ENCODE assay signal across 15 cellular contexts in genomic region chr2:113126845-113127645, GRCh38. TPM values are rescaled to one million over a fixed set of nuclear protein-coding genes. Genes with fewer than 3 reads are reported as not detected.
A peak's percentile ranks its signal among the peaks of the same experiment; 100 is the strongest.
DNase-seq lines count a peak whose midpoint lies in the region; ATAC-seq and TF ChIP-seq lines count a peak whose summit lies in the region.
"Had no signal": no experiment of that assay in that cellular context is flagged by ENCODE, and none has a peak within 500 bp of the region (broad histone marks: within the 10 kb centered on the region; RNA-seq: fewer than 3 reads in every experiment).

Gene IL1RN, plus strand, starts transcription at chr2:113127598. Its CDS starts 27 bp downstream, at chr2:113127625.

- H3K36me3 ChIP-seq in BLaER1 treated with 17β-estradiol and CSF1 and Interleukin-3, amounts not matched to agents 10 nM and 100 nM: peaks cover 0 to 42% (median 0%) of the 10 kb centered on the region in 11 experiments; a peak in 8 of 22 replicates
- no peaks in the 10 kb centered on the region for H3K36me3 ChIP-seq in OCI-LY1 (ENCODE audit: insufficient read depth, low read length)
- no peaks in the 10 kb centered on the region for H3K36me3 ChIP-seq in gastroesophageal sphincter
- no peaks in the 10 kb centered on the region for H3K36me3 ChIP-seq in Karpas-422 (ENCODE audit: insufficient read depth, low read length)
- no peaks in the 10 kb centered on the region for H3K36me3 ChIP-seq in thyroid gland
- H3K36me3 ChIP-seq: brain microvascular endothelial cell, tibial artery had no signal

- 77 to 80% methylated on average over 9 to 14 of the region's 16 CpGs for whole genome bisulfite sequencing in gastroesophageal sphincter (ENCODE audit: low coverage in 1 of 2), 2 donors
- 88 to 92% methylated on average over 16 of the region's 16 CpGs for WGBS in thyroid gland, 2 donors

- peaks cover 13 to 100% (median 57%) of the 10 kb centered on the region in 10 experiments for H3K4me1 ChIP-seq in BLaER1 treated with 17β-estradiol and CSF1 and Interleukin-3, amounts not matched to agents 10 nM and 100 nM
- H3K4me1 ChIP-seq in OCI-LY1 (ENCODE audit: insufficient read depth, low read length, severe bottlenecking) (no peaks in the 10 kb centered on the region), gastroesophageal sphincter (no peaks in the 10 kb centered on the region), Karpas-422 (ENCODE audit: low read length) (no peaks in the 10 kb centered on the region), thyroid gland (no peaks in the 10 kb centered on the region)
- H3K4me1 ChIP-seq: tibial artery had no signal

- no peak for TF ChIP-seq POLR2A in gastroesophageal sphincter (IDR thresholded peaks at IDR 0.05)
- TF ChIP-seq POLR2A in thyroid gland (IDR thresholded peaks at IDR 0.05): no peak

- ATAC-seq in gastroesophageal sphincter: peak; percentile 27
- ATAC-seq in HG03045 (IDR thresholded peaks at IDR 0.05; ENCODE audit: unreplicated experiment): no peak

- in situ Hi-C loops in ACHN (cut with HindIII; ENCODE audit: low pct_ligation_motif_present, low pct_unique_long_range_greater_than_20kb, low sequenced_read_pairs): loop anchor here (25.0 kb wide), 1 partner anchor 235 kb away; no protein-coding TSS in a partner anchor

- H4K20me1 ChIP-seq in BLaER1 treated with 17β-estradiol and CSF1 and Interleukin-3, amounts not matched to agents 10 nM and 100 nM: peaks cover 0 to 11% (median 0%) of the 10 kb centered on the region in 11 experiments; a peak in 4 of 22 replicates
- H4K20me1 ChIP-seq in OCI-LY1 (ENCODE audit: insufficient read depth, low read length): no peaks in the 10 kb centered on the region
- H4K20me1 ChIP-seq in Karpas-422 (ENCODE audit: insufficient read depth, low read depth, low read length): no peaks in the 10 kb centered on the region

- H3K9me2 ChIP-seq in OCI-LY1 (ENCODE audit: low read depth, low read length) (no peaks in the 10 kb centered on the region), Karpas-422 (replicated peaks; ENCODE audit: insufficient read depth, low read length) (no peaks in the 10 kb centered on the region)

- TF ChIP-seq CTCF in OCI-LY1 (IDR thresholded peaks at IDR 0.05; ENCODE audit: low read length) (peak; percentile 5; the same call in 1 of the 2 replicates), gastroesophageal sphincter (IDR thresholded peaks at IDR 0.05) (no peak), thyroid gland (IDR thresholded peaks at IDR 0.05) (no peak)

- peak within 1 kb of the TSS in 7 of 11 experiments; percentile 6 to 86 (median 72); a peak in 12 of 22 replicates for H3K9ac ChIP-seq in BLaER1 treated with 17β-estradiol and CSF1 and Interleukin-3, amounts not matched to agents 10 nM and 100 nM
- H3K9ac ChIP-seq in OCI-LY1 (ENCODE audit: low read length): no peak within 1 kb of the TSS
- H3K9ac ChIP-seq in Karpas-422 (ENCODE audit: low read length): no peak within 1 kb of the TSS

- peak within 1 kb of the TSS in 6 of 10 experiments; percentile 3 to 72 (median 60); a peak in 11 of 20 replicates for H3K4me3 ChIP-seq in BLaER1 treated with 17β-estradiol and CSF1 and Interleukin-3, amounts not matched to agents 10 nM and 100 nM
- H3K4me3 ChIP-seq in OCI-LY1 (ENCODE audit: low read depth, low read length, poor library complexity, severe bottlenecking) (no peak within 1 kb of the TSS), gastroesophageal sphincter (no peak within 1 kb of the TSS), Karpas-422 (ENCODE audit: low read length) (no peak within 1 kb of the TSS), thyroid gland (replicated peaks in 1 of 3) (no peak within 1 kb of the TSS)
- H3K4me3 ChIP-seq: tibial artery had no signal

- H3K27ac ChIP-seq in BLaER1 treated with 17β-estradiol and CSF1 and Interleukin-3, amounts not matched to agents 10 nM and 100 nM: peak within 1 kb of the TSS in 10 of 11 experiments; percentile 19 to 88 (median 68); a peak in 16 of 22 replicates
- H3K27ac ChIP-seq in OCI-LY1 (ENCODE audit: low read depth, low read length, poor library complexity, severe bottlenecking) (no peak within 1 kb of the TSS), gastroesophageal sphincter (no peak within 1 kb of the TSS), Karpas-422 (ENCODE audit: low read length) (no peak within 1 kb of the TSS), thyroid gland (no peak within 1 kb of the TSS)
- H3K27ac ChIP-seq: brain microvascular endothelial cell, tibial artery had no signal

- peak within 1 kb of the TSS in 9 of 11 experiments; percentile 36 to 98 (median 85); a peak in 16 of 22 replicates for H3K4me2 ChIP-seq in BLaER1 treated with 17β-estradiol and CSF1 and Interleukin-3, amounts not matched to agents 10 nM and 100 nM
- H3K4me2 ChIP-seq in OCI-LY1 (ENCODE audit: low read length) (no peak within 1 kb of the TSS), Karpas-422 (ENCODE audit: low read depth, low read length, poor library complexity, severe bottlenecking) (no peak within 1 kb of the TSS)

- H3K79me2 ChIP-seq in OCI-LY1 (ENCODE audit: insufficient read depth, low read length): no peaks in the 10 kb centered on the region
- no peaks in the 10 kb centered on the region for H3K79me2 ChIP-seq in Karpas-422 (ENCODE audit: low read length)

- intact Hi-C loops in thyroid gland (cut with DNase I): no loop called here

- no peak within 1 kb of the TSS for H2AFZ ChIP-seq in OCI-LY1 (ENCODE audit: low read length)
- H2AFZ ChIP-seq in Karpas-422 (ENCODE audit: low read length): no peak within 1 kb of the TSS

- no peaks in the 10 kb centered on the region; a peak in 1 of 22 replicates for H3K9me3 ChIP-seq in BLaER1 treated with 17β-estradiol and CSF1 and Interleukin-3, amounts not matched to agents 10 nM and 100 nM (replicated peaks in 1 of 11)
- H3K9me3 ChIP-seq in OCI-LY1 (ENCODE audit: low read length) (no peaks in the 10 kb centered on the region), gastroesophageal sphincter (no peaks in the 10 kb centered on the region), Karpas-422 (ENCODE audit: low read length) (no peaks in the 10 kb centered on the region), thyroid gland (no peaks in the 10 kb centered on the region)
- H3K9me3 ChIP-seq: tibial artery had no signal

- no peaks in the 10 kb centered on the region for H3K27me3 ChIP-seq in BLaER1 treated with 17β-estradiol and CSF1 and Interleukin-3, amounts not matched to agents 10 nM and 100 nM
- H3K27me3 ChIP-seq in OCI-LY1 (ENCODE audit: insufficient read depth, low read length): no peaks in the 10 kb centered on the region
- peaks cover 6% of the 10 kb centered on the region for H3K27me3 ChIP-seq in gastroesophageal sphincter
- no peaks in the 10 kb centered on the region for H3K27me3 ChIP-seq in Karpas-422 (ENCODE audit: low read length)
- H3K27me3 ChIP-seq in thyroid gland: no peaks in the 10 kb centered on the region
- H3K27me3 ChIP-seq: brain microvascular endothelial cell, tibial artery had no signal

- no peaks in the 10 kb centered on the region for H3F3A ChIP-seq in OCI-LY1 (ENCODE audit: insufficient read depth, low read length)

- no peak for TF ChIP-seq EP300 in gastroesophageal sphincter (IDR thresholded peaks at IDR 0.05)

- no peak for DNase-seq in mucosa of gallbladder (ENCODE audit: low spot score)
- no peak for DNase-seq in ACHN
- DNase-seq in Karpas-422: no peak
- DNase-seq in thyroid gland: no peak
- DNase-seq: activated T-cell treated with anti-CD3 and anti-CD28 coated beads, Interleukin-2, amount 50 U/mL, for 1 hour; brain microvascular endothelial cell; DMS79; NCI-H2081; stimulated activated CD4-positive, alpha-beta T cell treated with anti-CD3 and anti-CD28 coated beads, Interleukin-4, amount 100 ng/mL, for 4 hours had no signal

RNA-seq across cellular contexts. Expression of gene IL1RN, which starts in this region (rescaled TPM):
- 10 to 100 TPM in 1 of 4 donors, 1 to 10 TPM in 2, under 1 TPM in 1; 0.46 to 32.9 (median 2.7) TPM for total RNA-seq in gastroesophageal sphincter
- total RNA-seq in mucosa of gallbladder: 32.4 TPM
- not detected in 2 replicates for total RNA-seq in Karpas-422 (2014; rRNA removed; shearing (Covaris generic); ENCODE audit: low replicate concordance)
- total RNA-seq in thyroid gland: 1 to 10 TPM in 2 of 4 donors, under 1 TPM in 1, not detected in 1; 0.67 to 1.3 (median 1.3) TPM
- total RNA-seq: osteoblast had no signal

Comparison
In these comparisons a context has a peak if more than half of its experiments do, and no peak if none do; other contexts are left out.
1. H3K27ac ChIP-seq: peak in BLaER1 treated with 17β-estradiol and CSF1 and Interleukin-3, amounts not matched to agents 10 nM and 100 nM (10 of 11); none in OCI-LY1 (single experiment), gastroesophageal sphincter (0 of 4), Karpas-422 (single experiment) and thyroid gland (0 of 3).
2. H3K4me2 ChIP-seq: peak in BLaER1 treated with 17β-estradiol and CSF1 and Interleukin-3, amounts not matched to agents 10 nM and 100 nM (9 of 11); none in OCI-LY1 (single experiment) and Karpas-422 (single experiment).
3. H3K4me3 ChIP-seq: peak in BLaER1 treated with 17β-estradiol and CSF1 and Interleukin-3, amounts not matched to agents 10 nM and 100 nM (6 of 10); none in OCI-LY1 (single experiment), gastroesophageal sphincter (0 of 2), Karpas-422 (single experiment) and thyroid gland (0 of 3).
4. H3K9ac ChIP-seq: peak in BLaER1 treated with 17β-estradiol and CSF1 and Interleukin-3, amounts not matched to agents 10 nM and 100 nM (7 of 11); none in OCI-LY1 (single experiment) and Karpas-422 (single experiment).